In genomic region chr15:76931397-76932089, GRCh38 we compare ENCODE assay signal across 8 cellular contexts. TPM values are rescaled to one million over a fixed set of nuclear protein-coding genes. Genes with fewer than 3 reads are reported as not detected.
A peak's percentile ranks its signal among the peaks of the same experiment; 100 is the strongest.
DNase-seq lines count a peak whose midpoint lies in the region; ATAC-seq, FAIRE-seq and TF ChIP-seq lines count a peak whose summit lies in the region.

Gene RCN2 (plus strand): TSS chr15:76931749. CDS start chr15:76931842, 93 bp downstream.

- no peaks in the 10 kb centered on the region for H4K20me1 ChIP-seq in H1 (replicated peaks in 1 of 2; ENCODE audit: control insufficient read depth in 1 of 2, insufficient read depth in 2 of 2, low read length in 2 of 2)

- TF ChIP-seq RAD21 in H1 (IDR thresholded peaks at IDR 0.05 in 1 of 2, conservative IDR thresholded peaks at IDR 0.05 in 1 of 2; ENCODE audit: low read depth in 2 of 2, low read length in 2 of 2): no peak

- H3K4me1 ChIP-seq in HUES48 (ENCODE audit: control insufficient read depth, insufficient read depth, low read length) (peaks cover 14% of the 10 kb centered on the region), NT2/D1 (ENCODE audit: insufficient read depth, insufficient read length) (no peaks in the 10 kb centered on the region), H1 (replicated peaks in 1 of 4; ENCODE audit: control insufficient read depth in 3 of 4, insufficient read depth in 4 of 4, low read length in 3 of 4) (peaks cover 0 to 3% (median 0%) of the 10 kb centered on the region in 4 experiments; a peak in 2 of 7 replicates), mesenchymal stem cell (ENCODE audit: control insufficient read depth, insufficient read depth, low read depth, low read length) (no peaks in the 10 kb centered on the region)

- peak within 1 kb of the TSS; percentile 20; the same call in 1 of the 2 replicates for H2BK12ac ChIP-seq in H1 (ENCODE audit: low read depth, low read length)
- H2BK12ac ChIP-seq in mesenchymal stem cell (ENCODE audit: low read length in 2 of 2): no peak within 1 kb of the TSS

- H3K23ac ChIP-seq in H1 (ENCODE audit: insufficient read length) (no peak within 1 kb of the TSS), mesenchymal stem cell (ENCODE audit: low read length in 2 of 2) (peak within 1 kb of the TSS in 1 of 2 experiments; percentile 98)

- no peak within 1 kb of the TSS for H2BK20ac ChIP-seq in H1 (ENCODE audit: low read length)

- H3K36me3 ChIP-seq in HUES48 (ENCODE audit: control insufficient read depth, insufficient read depth, low read length): peaks cover 41% of the 10 kb centered on the region
- H3K36me3 ChIP-seq in NT2/D1 (ENCODE audit: insufficient read depth, insufficient read length, low read length): peaks cover 41% of the 10 kb centered on the region
- H3K36me3 ChIP-seq in H1 (ENCODE audit: control insufficient read depth in 2 of 4, insufficient read depth in 4 of 4, low read length in 3 of 4): peaks cover 5 to 38% (median 25%) of the 10 kb centered on the region in 4 experiments; a peak in 7 of 8 replicates
- H3K36me3 ChIP-seq in mesenchymal stem cell (ENCODE audit: control insufficient read depth in 1 of 2, insufficient read depth in 2 of 2, low read depth in 1 of 2, low read length in 2 of 2): peaks cover 4 to 32% of the 10 kb centered on the region in 2 experiments

- TF ChIP-seq EP300 in H1 (IDR thresholded peaks at IDR 0.05; ENCODE audit: borderline replicate concordance in 1 of 2, low read depth in 2 of 2, low read length in 2 of 2): no peak

- H2BK120ac ChIP-seq in H1 (replicated peaks; ENCODE audit: low read depth, low read length) (no peak within 1 kb of the TSS), mesenchymal stem cell (ENCODE audit: low read depth, low read length) (peak within 1 kb of the TSS; percentile 12)

- H3K27ac ChIP-seq in HUES48 (ENCODE audit: low read depth, low read length) (peak within 1 kb of the TSS; percentile 86), H1 (ENCODE audit: low read depth, low read length) (peak within 1 kb of the TSS; percentile 86), mesenchymal stem cell (ENCODE audit: low read length, poor library complexity, severe bottlenecking) (no peak within 1 kb of the TSS)

- H3K79me2 ChIP-seq in H1 (ENCODE audit: control insufficient read depth in 1 of 2, insufficient read depth in 2 of 2, low read length in 2 of 2): peaks cover 0 to 28% of the 10 kb centered on the region in 2 experiments; a peak in 2 of 4 replicates

- H3K4ac ChIP-seq in H1 (replicated peaks; ENCODE audit: insufficient read length, low read depth, low read length): no peak within 1 kb of the TSS
- peak within 1 kb of the TSS; percentile 71 to 80 for H3K4ac ChIP-seq in mesenchymal stem cell (ENCODE audit: low read depth in 1 of 2, low read length in 2 of 2)

- peaks cover 28% of the 10 kb centered on the region for H3K36me3 Mint-ChIP-seq in Calu3 (ENCODE audit: insufficient read depth, unreplicated experiment)
- peaks cover 16% of the 10 kb centered on the region for H3K36me3 Mint-ChIP-seq in activated CD8-positive, alpha-beta memory T cell treated with anti-CD3 and anti-CD28 coated beads, Interleukin-2, amount 10 ng/mL, durations not matched to agents 7 days and 5 days

- H3K9ac ChIP-seq in HUES48 (ENCODE audit: low read depth, low read length) (peak within 1 kb of the TSS; percentile 91), NT2/D1 (ENCODE audit: insufficient read length, low read depth) (peak within 1 kb of the TSS; percentile 95), H1 (replicated peaks in 1 of 4; ENCODE audit: extremely low read depth in 1 of 4, low read depth in 3 of 4, low read length in 3 of 4) (peak within 1 kb of the TSS; percentile 88 to 96 (median 92)), mesenchymal stem cell (ENCODE audit: low read length) (peak within 1 kb of the TSS; percentile 87)

- H3K18ac ChIP-seq in H1 (ENCODE audit: extremely low read depth, low read length): peak within 1 kb of the TSS; percentile 72
- H3K18ac ChIP-seq in mesenchymal stem cell (ENCODE audit: low read depth in 1 of 2, low read length in 2 of 2): peak within 1 kb of the TSS; percentile 66 to 84

- peak within 1 kb of the TSS; percentile 90 for H3K4me3 ChIP-seq in HUES48 (ENCODE audit: low read depth, low read length)
- peak within 1 kb of the TSS; percentile 91 for H3K4me3 ChIP-seq in NT2/D1 (ENCODE audit: insufficient read length, low read depth)
- peak within 1 kb of the TSS; percentile 79 to 92 (median 86) for H3K4me3 ChIP-seq in H1 (ENCODE audit: extremely low read depth in 1 of 4, insufficient read depth in 2 of 4, low read depth in 3 of 4, low read length in 4 of 4)
- peak within 1 kb of the TSS; percentile 82 to 97 for H3K4me3 ChIP-seq in mesenchymal stem cell (ENCODE audit: insufficient read depth in 1 of 2, low read depth in 1 of 2, low read length in 2 of 2)

- peak within 1 kb of the TSS; percentile 98 for H4K8ac ChIP-seq in H1 (ENCODE audit: extremely low read depth, insufficient read depth, low read length)
- peak within 1 kb of the TSS; percentile 87 for H4K8ac ChIP-seq in mesenchymal stem cell (ENCODE audit: low read length)

- H2BK5ac ChIP-seq in H1 (ENCODE audit: low read depth, low read length) (peak within 1 kb of the TSS; percentile 61; the same call in 1 of the 2 replicates), mesenchymal stem cell (ENCODE audit: low read depth, low read length, poor library complexity, severe bottlenecking) (peak within 1 kb of the TSS; percentile 70)

- intact Hi-C loops in Calu3 (cut with micrococcal nuclease; ENCODE audit: unreplicated experiment): no loop called here

- no peak for FAIRE-seq in H1 (lab: Jason Lieb, UNC)

- no peaks in the 10 kb centered on the region for H3K9me3 Mint-ChIP-seq in Calu3 (ENCODE audit: low read depth, unreplicated experiment)
- no peaks in the 10 kb centered on the region for H3K9me3 Mint-ChIP-seq in activated CD8-positive, alpha-beta memory T cell treated with anti-CD3 and anti-CD28 coated beads, Interleukin-2, amount 10 ng/mL, durations not matched to agents 7 days and 5 days (ENCODE audit: low read depth)

- H3K4me2 ChIP-seq in H1 (ENCODE audit: insufficient read depth in 1 of 2, low read depth in 2 of 2, low read length in 2 of 2) (peak within 1 kb of the TSS; percentile 78 to 82), mesenchymal stem cell (ENCODE audit: low read length, poor library complexity, severe bottlenecking) (peak within 1 kb of the TSS; percentile 80)

- H3K56ac ChIP-seq in H1 (replicated peaks; ENCODE audit: insufficient read length, low read depth, low read length): peak within 1 kb of the TSS; percentile 27

- DNase-seq in Calu3: peak; percentile 98
- peak; percentile 94 for DNase-seq in NT2/D1 (ENCODE audit: low read depth, low spot score)
- DNase-seq in activated CD8-positive, alpha-beta memory T cell treated with anti-CD3 and anti-CD28 coated beads, Interleukin-2, amount 10 ng/mL, durations not matched to agents 7 days and 5 days: peak; percentile 95
- peak; percentile 66 to 87 for DNase-seq in H1 (ENCODE audit: low read depth in 1 of 2, low spot score in 2 of 2)
- DNase-seq in mesenchymal stem cell: peak; percentile 95
- peak; percentile 82 for DNase-seq in stimulated activated CD8-positive, alpha-beta memory T cell treated with anti-CD3 and anti-CD28 coated beads, Interleukin-12 subunit alpha, Interleukin-12 subunit beta, amount 100 ng/mL, for 24 hours (ENCODE audit: extremely low read depth)

- H3K14ac ChIP-seq in H1 (ENCODE audit: insufficient read length) (no peak within 1 kb of the TSS), mesenchymal stem cell (ENCODE audit: low read length in 2 of 2) (peak within 1 kb of the TSS in 1 of 2 experiments; percentile 84)

- H3K23me2 ChIP-seq in H1 (ENCODE audit: low read depth, low read length): no peaks in the 10 kb centered on the region

- H2AFZ ChIP-seq in H1 (ENCODE audit: low read length): peak within 1 kb of the TSS; percentile 83
- H2AFZ ChIP-seq in mesenchymal stem cell (ENCODE audit: low read depth, low read length): peak within 1 kb of the TSS; percentile 99

- H4K5ac ChIP-seq in H1 (ENCODE audit: insufficient read length, low read depth, low read length): peak within 1 kb of the TSS; percentile 91

- no peaks in the 10 kb centered on the region for H3K79me1 ChIP-seq in H1 (ENCODE audit: low read depth, low read length)
- peaks cover 15% of the 10 kb centered on the region for H3K79me1 ChIP-seq in mesenchymal stem cell (replicated peaks; ENCODE audit: low read length, poor library complexity, severe bottlenecking)

- no peak within 1 kb of the TSS for H4K91ac ChIP-seq in H1 (replicated peaks; ENCODE audit: insufficient read length, low read length)
- peak within 1 kb of the TSS; percentile 67 for H4K91ac ChIP-seq in mesenchymal stem cell (ENCODE audit: low read length)

- TF ChIP-seq CTCF in Calu3 (IDR thresholded peaks at IDR 0.05; ENCODE audit: unreplicated experiment) (no peak), H1 (IDR thresholded peaks at IDR 0.05; ENCODE audit: control extremely low read depth in 1 of 3, insufficient read depth in 1 of 3, low read depth in 1 of 3, low read length in 3 of 3) (no peak)

- no peaks in the 10 kb centered on the region for H3K27me3 Mint-ChIP-seq in Calu3 (ENCODE audit: unreplicated experiment)
- H3K27me3 Mint-ChIP-seq in activated CD8-positive, alpha-beta memory T cell treated with anti-CD3 and anti-CD28 coated beads, Interleukin-2, amount 10 ng/mL, durations not matched to agents 7 days and 5 days: peaks cover 3% of the 10 kb centered on the region

- CTCF ChIA-PET in Calu3 (lab: Charles Lee) (interaction anchor here (1.2 kb wide), 2 partner anchors 10 to 27 kb away, joined by 3 read pairs; no protein-coding TSS in a partner anchor), H1 (lab: Charles Lee; ENCODE audit: partially characterized antibody) (no interaction called here)
- CTCF ChIA-PET in activated CD8-positive, alpha-beta memory T cell treated with anti-CD3 and anti-CD28 coated beads, Interleukin-2, amount 10 ng/mL, durations not matched to agents 7 days and 5 days (lab: Charles Lee): interaction anchor here (1.1 to 2.1 kb wide), 4 partner anchors 9 to 611 kb away, joined by 4 to 10 read pairs (median 6); partner anchors contain the start of gene SCAPER

- no TSS peak for BruUV-seq in Calu3 (replicated peaks; lab: Mats Ljungman, UMichigan)

- peak; percentile 98 for ATAC-seq in GM21423 (IDR thresholded peaks at IDR 0.05; ENCODE audit: unreplicated experiment)
- peak; percentile 99 for ATAC-seq in activated CD8-positive, alpha-beta memory T cell treated with anti-CD3 and anti-CD28 coated beads, Interleukin-2, amount 10 ng/mL, durations not matched to agents 7 days and 5 days

- H3K4me3 Mint-ChIP-seq in Calu3 (ENCODE audit: low read depth, unreplicated experiment): peak within 1 kb of the TSS; percentile 85
- peak within 1 kb of the TSS; percentile 82 for H3K4me3 Mint-ChIP-seq in activated CD8-positive, alpha-beta memory T cell treated with anti-CD3 and anti-CD28 coated beads, Interleukin-2, amount 10 ng/mL, durations not matched to agents 7 days and 5 days

- H3K4me1 Mint-ChIP-seq in Calu3 (ENCODE audit: low read depth, unreplicated experiment): peaks cover 12% of the 10 kb centered on the region
- H3K4me1 Mint-ChIP-seq in activated CD8-positive, alpha-beta memory T cell treated with anti-CD3 and anti-CD28 coated beads, Interleukin-2, amount 10 ng/mL, durations not matched to agents 7 days and 5 days: peaks cover 40% of the 10 kb centered on the region

- no peak within 1 kb of the TSS for H2BK15ac ChIP-seq in H1 (ENCODE audit: low read length)
- peak within 1 kb of the TSS; percentile 89 for H2BK15ac ChIP-seq in mesenchymal stem cell (ENCODE audit: low read depth, poor library complexity, severe bottlenecking)

- TF ChIP-seq POLR2A in H1 (IDR thresholded peaks at IDR 0.05; ENCODE audit: control extremely low read depth in 1 of 2, low read depth in 2 of 2, low read length in 2 of 2): peak; percentile 60 to 82

- no peak within 1 kb of the TSS for H2AK5ac ChIP-seq in H1 (ENCODE audit: low read depth, low read length)
- H2AK5ac ChIP-seq in mesenchymal stem cell (ENCODE audit: low read length, severe bottlenecking): no peak within 1 kb of the TSS

- H3K9me3 ChIP-seq in HUES48 (ENCODE audit: control insufficient read depth, insufficient read depth, low read length) (no peaks in the 10 kb centered on the region), NT2/D1 (ENCODE audit: insufficient read depth, low read length) (no peaks in the 10 kb centered on the region), H1 (ENCODE audit: insufficient read depth in 2 of 2, low read depth in 1 of 2, low read length in 1 of 2) (no peaks in the 10 kb centered on the region), mesenchymal stem cell (ENCODE audit: control insufficient read depth, low read length) (no peaks in the 10 kb centered on the region)

- POLR2A ChIA-PET in H1 (lab: Charles Lee; ENCODE audit: partially characterized antibody): interaction anchor here (0.6 to 2.8 kb wide), 18 partner anchors 10 to 1090 kb away, joined by 3 to 26 read pairs (median 4); partner anchors contain the start of gene SCAPER

- peak within 1 kb of the TSS; percentile 68 for H3K27ac Mint-ChIP-seq in Calu3 (ENCODE audit: unreplicated experiment)
- H3K27ac Mint-ChIP-seq in activated CD8-positive, alpha-beta memory T cell treated with anti-CD3 and anti-CD28 coated beads, Interleukin-2, amount 10 ng/mL, durations not matched to agents 7 days and 5 days: peak within 1 kb of the TSS; percentile 87

- H3K27me3 ChIP-seq in HUES48 (ENCODE audit: control insufficient read depth, insufficient read depth, low read length) (no peaks in the 10 kb centered on the region), NT2/D1 (ENCODE audit: insufficient read depth, insufficient read length) (peaks cover 5% of the 10 kb centered on the region), H1 (replicated peaks in 1 of 4; ENCODE audit: control insufficient read depth in 3 of 4, extremely low read depth in 1 of 4, insufficient read depth in 3 of 4, low read length in 3 of 4) (peaks cover 0 to 1% (median 0%) of the 10 kb centered on the region in 4 experiments; a peak in 1 of 7 replicates), mesenchymal stem cell (ENCODE audit: control insufficient read depth in 1 of 2, insufficient read depth in 1 of 2, low read length in 2 of 2) (no peaks in the 10 kb centered on the region)

- 1% methylated on average over 66 of the region's 90 CpGs; no CpG with 5 or more reads in 1 of the 2 experiments for WGBS in H1 (ENCODE audit: extremely low coverage in 1 of 2, insufficient coverage in 1 of 2, insufficient read length in 1 of 2, insufficient replicate concordance in 2 of 2, low coverage in 1 of 2, low lambda C conversion rate in 2 of 2, missing lambda C conversion rate in 1 of 2), 2 experiments
- WGBS in mesenchymal stem cell: under 1% methylated on average over 88 of the region's 90 CpGs

RNA-seq across cellular contexts. Expression of gene RCN2, which starts in this region (rescaled TPM):
- 78.2 and 93.4 TPM in 2 replicates for total RNA-seq in Calu3 (2022)
- total RNA-seq in activated CD8-positive, alpha-beta memory T cell treated with anti-CD3 and anti-CD28 coated beads, Interleukin-2, amount 10 ng/mL, durations not matched to agents 7 days and 5 days: 10 to 100 TPM; 22.5 to 28.6 TPM
- 125 and 137 TPM in 2 replicates for total RNA-seq in H1 (2021; fragmentation: NEBNext Ultra II Directional; extraction: Animal tissue kit (Norgen Biotek cat#: 25700))
- 33.3 and 65.6 TPM in 2 replicates for polyA plus RNA-seq in H1 (2011; rRNA removed)
- 110 TPM for polyA plus RNA-seq in H1 (2011; cell fraction: cytosol; rRNA removed)
- 51.3 TPM for polyA plus RNA-seq in H1 (2011; cell fraction: nucleus; rRNA removed)
- polyA plus RNA-seq in H1 (2012, experiment 1 of 2): 66.7 to 117 TPM (median 84.6 TPM) in 4 replicates
- polyA plus RNA-seq in H1 (2012, experiment 2 of 2): 38.3 TPM
- polyA plus RNA-seq in H1 (2013, experiment 1 of 2): 154 TPM
- polyA plus RNA-seq in H1 (2013, experiment 2 of 2): 174 TPM
- polyA minus RNA-seq in H1 (2011; rRNA and poly(A)+ RNA removed): 19.2 and 31.9 TPM in 2 replicates
- 39.9 TPM for polyA minus RNA-seq in H1 (2011; cell fraction: cytosol; rRNA and poly(A)+ RNA removed)
- polyA minus RNA-seq in H1 (2011; cell fraction: nucleus; rRNA and poly(A)+ RNA removed): 29.9 TPM
- 77.6 TPM for polyA plus RNA-seq in mesenchymal stem cell (2013, experiment 1 of 2)
- 81.4 TPM for polyA plus RNA-seq in mesenchymal stem cell (2013, experiment 2 of 2)
